ENCODE assay signal across 1 cellular context in the genomic region with DNA sequence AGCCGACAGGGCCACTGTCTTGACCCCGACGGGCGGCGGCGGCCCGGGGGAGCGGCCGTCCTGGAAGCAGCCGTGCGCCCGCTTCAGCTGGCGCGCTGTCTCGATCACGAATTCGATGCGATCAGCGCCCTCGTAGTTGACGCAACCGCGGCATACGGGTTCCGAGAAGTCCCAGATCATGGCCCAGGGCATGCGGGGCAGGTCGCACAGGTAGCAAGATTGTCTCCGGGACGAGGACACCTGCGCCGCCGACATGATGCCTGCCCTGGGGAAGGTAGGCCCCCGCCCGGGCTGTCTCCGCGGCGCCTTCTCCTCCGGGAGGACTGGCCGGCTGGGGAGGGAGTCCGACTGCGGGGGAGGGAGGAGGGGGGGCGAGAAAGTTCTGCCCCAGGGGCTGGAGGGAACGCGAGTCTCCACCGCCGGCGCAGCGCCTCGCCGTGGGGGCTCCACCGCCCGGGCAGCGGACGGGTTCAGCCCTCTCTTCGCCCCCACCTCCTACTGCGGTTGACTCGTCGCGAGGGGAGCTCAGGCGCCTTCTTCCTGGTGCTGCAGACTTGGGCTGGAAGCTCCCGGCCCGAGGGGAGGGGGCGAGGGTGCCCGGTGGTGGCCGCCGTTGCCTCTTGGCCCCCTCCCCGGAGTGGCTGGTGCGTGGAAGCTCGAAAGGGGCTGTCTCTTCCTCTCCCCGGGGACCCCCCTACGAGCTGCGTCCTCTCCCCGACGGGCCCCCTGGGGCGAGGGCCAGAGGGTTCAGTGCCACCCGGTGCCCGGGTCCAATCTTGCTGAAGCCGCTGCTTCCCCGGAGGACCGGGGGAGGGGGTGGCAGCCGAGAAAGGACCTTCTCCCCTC.
TF ChIP-seq lines count a peak whose summit lies in the region.

No MANE protein-coding gene starts in this region.

TF ChIP-seq in K562, 482 proteins besides CTCF, POLR2A, EP300 and RAD21 (continued from another document and continues in another):
- TF ChIP-seq PBX2 (CRISPR knock-in tag; IDR thresholded peaks at IDR 0.05; ENCODE audit: low read depth) (no peak), PBX2 (tag; conservative IDR thresholded peaks at IDR 0.05; ENCODE audit: low read depth) (no peak), SIRT6 (IDR thresholded peaks at IDR 0.05; ENCODE audit: low read depth, low read length) (no peak), RFX5 (IDR thresholded peaks at IDR 0.05; ENCODE audit: low read depth, low read length) (no peak), SRSF3 (IDR thresholded peaks at IDR 0.05; ENCODE audit: insufficient read depth, low read length) (0 out of 2 replicates have a peak, but pooled peaks have one; percentile 48), ZNF764 (CRISPR knock-in tag; IDR thresholded peaks at IDR 0.05; ENCODE audit: low read depth) (no peak), MTA3 (IDR thresholded peaks at IDR 0.05; ENCODE audit: borderline replicate concordance) (0 out of 2 replicates have a peak, but pooled peaks have one; percentile 15), ZBTB1 (CRISPR knock-in tag; IDR thresholded peaks at IDR 0.05; ENCODE audit: borderline replicate concordance, low read depth) (no peak), LARP7 (IDR thresholded peaks at IDR 0.05) (no peak), POU5F1 (IDR thresholded peaks at IDR 0.05; ENCODE audit: borderline replicate concordance, low read depth, low read length, partially characterized antibody) (no peak), ZNF445 (CRISPR knock-in tag; IDR thresholded peaks at IDR 0.05; ENCODE audit: low read depth) (no peak), TEAD4 (IDR thresholded peaks at IDR 0.05; ENCODE audit: low read length) (no peak), TEAD4 (CRISPR knock-in tag; IDR thresholded peaks at IDR 0.05; ENCODE audit: borderline replicate concordance) (peak; percentile 27; the same call in 1 of the 2 replicates), ZNF717 (CRISPR knock-in tag; IDR thresholded peaks at IDR 0.05) (no peak), SNRNP70 (optimal IDR thresholded peaks at IDR 0.05; ENCODE audit: low read depth, low read length) (no peak), CREM (IDR thresholded peaks at IDR 0.05; ENCODE audit: low read depth) (peak; percentile 31; the same call in 1 of the 2 replicates), NFE2 (IDR thresholded peaks at IDR 0.05; ENCODE audit: low read depth) (no peak), ZNF41 (CRISPR knock-in tag; conservative IDR thresholded peaks at IDR 0.05) (no peak), NFIX (CRISPR knock-in tag; IDR thresholded peaks at IDR 0.05; ENCODE audit: low read depth) (no peak), ZEB2 (IDR thresholded peaks at IDR 0.05) (no peak), BRF1 (IDR thresholded peaks at IDR 0.05; ENCODE audit: borderline replicate concordance, extremely low read depth, insufficient read length) (no peak), GTF2E2 (tag; IDR thresholded peaks at IDR 0.05) (0 out of 2 replicates have a peak, but pooled peaks have one; percentile 5), ZBTB49 (CRISPR knock-in tag; IDR thresholded peaks at IDR 0.05; ENCODE audit: borderline replicate concordance) (no peak), MCM2 (IDR thresholded peaks at IDR 0.05; ENCODE audit: low read depth) (no peak), ZNF253 (CRISPR knock-in tag; conservative IDR thresholded peaks at IDR 0.05) (no peak), ARID4B (CRISPR knock-in tag; IDR thresholded peaks at IDR 0.05) (peak; percentile 46; the same call in 1 of the 2 replicates), HDAC2 (IDR thresholded peaks at IDR 0.05) (no peak), DEAF1 (CRISPR knock-in tag; IDR thresholded peaks at IDR 0.05) (peak; percentile 52; the same call in 1 of the 2 replicates), KLF1 (tag; IDR thresholded peaks at IDR 0.05) (no peak), LCOR (CRISPR knock-in tag; IDR thresholded peaks at IDR 0.05) (no peak), SIN3A (IDR thresholded peaks at IDR 0.05; ENCODE audit: borderline replicate concordance in 2 of 2, control insufficient read depth in 1 of 2, low read depth in 2 of 2, low read length in 2 of 2) (peak in 1 of 2 experiments; percentile 51; a peak in 1 of 4 replicates), MAZ (CRISPR knock-in tag; conservative IDR thresholded peaks at IDR 0.05 in 1 of 2, IDR thresholded peaks at IDR 0.05 in 1 of 2) (peak; percentile 97 to 98), FOS (IDR thresholded peaks at IDR 0.05; ENCODE audit: extremely low read depth, insufficient read length) (no peak), SMAD4 (CRISPR knock-in tag; conservative IDR thresholded peaks at IDR 0.05) (0 out of 2 replicates have a peak, but pooled peaks have one; percentile 52), CXXC5 (CRISPR knock-in tag; IDR thresholded peaks at IDR 0.05) (peak; percentile 36; the same call in 1 of the 2 replicates)
- TF ChIP-seq, protein P1, sequence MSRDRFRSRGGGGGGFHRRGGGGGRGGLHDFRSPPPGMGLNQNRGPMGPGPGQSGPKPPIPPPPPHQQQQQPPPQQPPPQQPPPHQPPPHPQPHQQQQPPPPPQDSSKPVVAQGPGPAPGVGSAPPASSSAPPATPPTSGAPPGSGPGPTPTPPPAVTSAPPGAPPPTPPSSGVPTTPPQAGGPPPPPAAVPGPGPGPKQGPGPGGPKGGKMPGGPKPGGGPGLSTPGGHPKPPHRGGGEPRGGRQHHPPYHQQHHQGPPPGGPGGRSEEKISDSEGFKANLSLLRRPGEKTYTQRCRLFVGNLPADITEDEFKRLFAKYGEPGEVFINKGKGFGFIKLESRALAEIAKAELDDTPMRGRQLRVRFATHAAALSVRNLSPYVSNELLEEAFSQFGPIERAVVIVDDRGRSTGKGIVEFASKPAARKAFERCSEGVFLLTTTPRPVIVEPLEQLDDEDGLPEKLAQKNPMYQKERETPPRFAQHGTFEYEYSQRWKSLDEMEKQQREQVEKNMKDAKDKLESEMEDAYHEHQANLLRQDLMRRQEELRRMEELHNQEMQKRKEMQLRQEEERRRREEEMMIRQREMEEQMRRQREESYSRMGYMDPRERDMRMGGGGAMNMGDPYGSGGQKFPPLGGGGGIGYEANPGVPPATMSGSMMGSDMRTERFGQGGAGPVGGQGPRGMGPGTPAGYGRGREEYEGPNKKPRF (IDR thresholded peaks at IDR 0.05; ENCODE audit: low read depth, low read length) = no peak
- TF ChIP-seq, protein P2, sequence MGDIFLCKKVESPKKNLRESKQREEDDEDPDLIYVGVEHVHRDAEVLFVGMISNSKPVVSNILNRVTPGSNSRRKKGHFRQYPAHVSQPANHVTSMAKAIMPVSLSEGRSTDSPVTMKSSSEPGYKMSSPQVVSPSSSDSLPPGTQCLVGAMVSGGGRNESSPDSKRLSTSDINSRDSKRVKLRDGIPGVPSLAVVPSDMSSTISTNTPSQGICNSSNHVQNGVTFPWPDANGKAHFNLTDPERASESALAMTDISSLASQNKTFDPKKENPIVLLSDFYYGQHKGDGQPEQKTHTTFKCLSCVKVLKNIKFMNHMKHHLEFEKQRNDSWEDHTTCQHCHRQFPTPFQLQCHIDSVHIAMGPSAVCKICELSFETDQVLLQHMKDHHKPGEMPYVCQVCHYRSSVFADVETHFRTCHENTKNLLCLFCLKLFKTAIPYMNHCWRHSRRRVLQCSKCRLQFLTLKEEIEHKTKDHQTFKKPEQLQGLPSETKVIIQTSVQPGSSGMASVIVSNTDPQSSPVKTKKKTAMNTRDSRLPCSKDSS (IDR thresholded peaks at IDR 0.05; ENCODE audit: low read depth, partially characterized antibody) = no peak
- TF ChIP-seq, protein P3, sequence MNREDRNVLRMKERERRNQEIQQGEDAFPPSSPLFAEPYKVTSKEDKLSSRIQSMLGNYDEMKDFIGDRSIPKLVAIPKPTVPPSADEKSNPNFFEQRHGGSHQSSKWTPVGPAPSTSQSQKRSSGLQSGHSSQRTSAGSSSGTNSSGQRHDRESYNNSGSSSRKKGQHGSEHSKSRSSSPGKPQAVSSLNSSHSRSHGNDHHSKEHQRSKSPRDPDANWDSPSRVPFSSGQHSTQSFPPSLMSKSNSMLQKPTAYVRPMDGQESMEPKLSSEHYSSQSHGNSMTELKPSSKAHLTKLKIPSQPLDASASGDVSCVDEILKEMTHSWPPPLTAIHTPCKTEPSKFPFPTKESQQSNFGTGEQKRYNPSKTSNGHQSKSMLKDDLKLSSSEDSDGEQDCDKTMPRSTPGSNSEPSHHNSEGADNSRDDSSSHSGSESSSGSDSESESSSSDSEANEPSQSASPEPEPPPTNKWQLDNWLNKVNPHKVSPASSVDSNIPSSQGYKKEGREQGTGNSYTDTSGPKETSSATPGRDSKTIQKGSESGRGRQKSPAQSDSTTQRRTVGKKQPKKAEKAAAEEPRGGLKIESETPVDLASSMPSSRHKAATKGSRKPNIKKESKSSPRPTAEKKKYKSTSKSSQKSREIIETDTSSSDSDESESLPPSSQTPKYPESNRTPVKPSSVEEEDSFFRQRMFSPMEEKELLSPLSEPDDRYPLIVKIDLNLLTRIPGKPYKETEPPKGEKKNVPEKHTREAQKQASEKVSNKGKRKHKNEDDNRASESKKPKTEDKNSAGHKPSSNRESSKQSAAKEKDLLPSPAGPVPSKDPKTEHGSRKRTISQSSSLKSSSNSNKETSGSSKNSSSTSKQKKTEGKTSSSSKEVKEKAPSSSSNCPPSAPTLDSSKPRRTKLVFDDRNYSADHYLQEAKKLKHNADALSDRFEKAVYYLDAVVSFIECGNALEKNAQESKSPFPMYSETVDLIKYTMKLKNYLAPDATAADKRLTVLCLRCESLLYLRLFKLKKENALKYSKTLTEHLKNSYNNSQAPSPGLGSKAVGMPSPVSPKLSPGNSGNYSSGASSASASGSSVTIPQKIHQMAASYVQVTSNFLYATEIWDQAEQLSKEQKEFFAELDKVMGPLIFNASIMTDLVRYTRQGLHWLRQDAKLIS (CRISPR knock-in tag; IDR thresholded peaks at IDR 0.05) = no peak; the same call in 1 of the 2 replicates
